8 cellular contexts compared by ENCODE assay signal in genomic region chr10:3248526-3249255, GRCh38.
DNase-seq lines count a peak whose midpoint lies in the region; ATAC-seq, FAIRE-seq and TF ChIP-seq lines count a peak whose summit lies in the region.

No MANE protein-coding gene starts in this region.

- H3K4me2 ChIP-seq in K562 (ENCODE audit: insufficient read depth, low read length) (no peak overlapping the region), HepG2 (ENCODE audit: low read depth, low read length) (no peak overlapping the region)

- TF ChIP-seq EP300 in K562 (IDR thresholded peaks at IDR 0.05; ENCODE audit: low read length) (no peak), HepG2 (IDR thresholded peaks at IDR 0.05; ENCODE audit: low read depth in 2 of 2, low read length in 2 of 2) (no peak), HepG2 (CRISPR knock-in tag; IDR thresholded peaks at IDR 0.05; ENCODE audit: borderline replicate concordance) (no peak)

- H3K9me3 ChIP-seq in K562 (replicated peaks; ENCODE audit: control insufficient read depth, insufficient read depth, low read depth, low read length) = no peaks in the 10 kb centered on the region
- H3K9me3 ChIP-seq in tibial artery = no peaks in the 10 kb centered on the region
- H3K9me3 ChIP-seq in HepG2 (ENCODE audit: low read length) = no peaks in the 10 kb centered on the region

- H2AFZ ChIP-seq in K562 (ENCODE audit: low read depth, low read length) = no peak overlapping the region
- no peak overlapping the region for H2AFZ ChIP-seq in HepG2 (ENCODE audit: low read length)

- H3K27ac ChIP-seq in K562 (ENCODE audit: extremely low read depth, low read depth, low read length) = no peak overlapping the region
- peak overlapping the region; percentile 78 to 79 for H3K27ac ChIP-seq in tibial artery
- H3K27ac ChIP-seq in HepG2 (ENCODE audit: extremely low read length, insufficient read depth, low read length) = no peak overlapping the region

- H3K27me3 ChIP-seq in K562 (ENCODE audit: control insufficient read depth in 2 of 2, insufficient read depth in 2 of 2, low read length in 2 of 2) = peaks cover 37 to 40% of the 10 kb centered on the region in 2 experiments; a peak in 4 of 5 replicates
- no peaks in the 10 kb centered on the region for H3K27me3 ChIP-seq in tibial artery
- H3K27me3 ChIP-seq in HepG2 (ENCODE audit: control insufficient read depth in 1 of 2, insufficient read depth in 2 of 2, low read length in 2 of 2) = peaks cover 0 to 54% of the 10 kb centered on the region in 2 experiments; a peak in 4 of 5 replicates

- no peaks in the 10 kb centered on the region for H4K20me1 ChIP-seq in K562 (replicated peaks; ENCODE audit: control insufficient read depth, insufficient read depth, low read length)
- no peaks in the 10 kb centered on the region for H4K20me1 ChIP-seq in HepG2 (ENCODE audit: insufficient read depth, low read length)

- no peaks in the 10 kb centered on the region for H3K36me3 ChIP-seq in K562 (ENCODE audit: control insufficient read depth, insufficient read depth, low read length)
- H3K36me3 ChIP-seq in tibial artery = no peaks in the 10 kb centered on the region
- H3K36me3 ChIP-seq in HepG2 (replicated peaks in 1 of 2; ENCODE audit: control insufficient read depth in 1 of 2, insufficient read depth in 2 of 2, low read length in 2 of 2) = no peaks in the 10 kb centered on the region

- H3K4me1 ChIP-seq in K562 (replicated peaks in 1 of 2; ENCODE audit: control insufficient read depth in 2 of 2, insufficient read depth in 2 of 2, low read length in 2 of 2) = no peaks in the 10 kb centered on the region
- peaks cover 0 to 24% (median 7%) of the 10 kb centered on the region in 4 donors for H3K4me1 ChIP-seq in tibial artery
- H3K4me1 ChIP-seq in HepG2 (ENCODE audit: insufficient read depth, low read length) = no peaks in the 10 kb centered on the region

- 3% methylated on average over 5 of the region's 6 CpGs for WGBS in K562 (ENCODE audit: insufficient coverage, low coverage, missing lambda C conversion rate)
- 2% methylated on average over 6 of the region's 6 CpGs for WGBS in HepG2 (ENCODE audit: low lambda C conversion rate)

- POLR2A ChIA-PET in K562 (lab: Yijun Ruan, JAX) = no interaction called here
- POLR2A ChIA-PET in HepG2 (lab: Yijun Ruan, JAX) = no interaction called here

- TF ChIP-seq RAD21 in K562 (CRISPR knock-in tag; conservative IDR thresholded peaks at IDR 0.05 in 1 of 2, IDR thresholded peaks at IDR 0.05 in 1 of 2) (no peak), HepG2 (CRISPR knock-in tag; IDR thresholded peaks at IDR 0.05) (no peak)

- TF ChIP-seq CTCF in K562 (IDR thresholded peaks at IDR 0.05 in 2 of 3, conservative IDR thresholded peaks at IDR 0.05 in 1 of 3; ENCODE audit: insufficient read depth in 2 of 3, low read depth in 1 of 3, low read length in 3 of 3) = no peak
- no peak for TF ChIP-seq CTCF in tibial artery (IDR thresholded peaks at IDR 0.05)
- no peak for TF ChIP-seq CTCF in HepG2 (CRISPR knock-in tag; IDR thresholded peaks at IDR 0.05)

- FAIRE-seq in K562 (lab: Jason Lieb, UNC) (peak; percentile 64), HepG2 (lab: Jason Lieb, UNC) (no peak)

- H3K79me2 ChIP-seq in K562 (ENCODE audit: control insufficient read depth, insufficient read depth, low read length) (no peaks in the 10 kb centered on the region), HepG2 (ENCODE audit: insufficient read depth, low read length) (no peaks in the 10 kb centered on the region)

- ATAC-seq in K562 (peak; percentile 66), HepG2 (no peak)

- DNase-seq in LHCN-M2 (ENCODE audit: low read depth) (peak; percentile 88), K562 (ENCODE audit: extremely low read depth in 1 of 4, low spot score in 3 of 4) (peak in 2 of 4 experiments; percentile 22 to 24), islet precursor cell (peak; percentile 89), tibial artery (peak in 1 of 2 donors; percentile 40), HepG2 (ENCODE audit: low spot score) (no peak), NCI-H2029 (lab: John Stamatoyannopoulos, UW) (no peak), ureter (ENCODE audit: low spot score) (no peak)
- no peak for DNase-seq in stimulated activated naive CD4-positive, alpha-beta T cell (lab: John Stamatoyannopoulos, UW)

- in situ Hi-C loops in K562 (cut with MboI) = loop anchor here (10.0 kb wide), 1 partner anchor 1416 kb away; no protein-coding TSS in a partner anchor
- in situ Hi-C loops in HepG2 (cut with HindIII; ENCODE audit: extremely low pct_ligation_motif_present, low pct_unique_long_range_greater_than_20kb) = loop anchor here (10.0 to 25.0 kb wide), 2 partner anchors 514 to 1406 kb away; no protein-coding TSS in a partner anchor

- H3K4me3 ChIP-seq in K562 (no peak overlapping the region), tibial artery (peak overlapping the region; percentile 0 to 12), HepG2 (replicated peaks in 1 of 3; ENCODE audit: insufficient read depth in 1 of 3, low read depth in 2 of 3, low read length in 3 of 3) (no peak overlapping the region)

- intact Hi-C loops in K562 (cut with micrococcal nuclease) (no loop called here), tibial artery (cut with DNase I; ENCODE audit: low total_unique reads) (no loop called here), HepG2 (cut with micrococcal nuclease; ENCODE audit: unreplicated experiment) (no loop called here)

- CTCF ChIA-PET in K562 (lab: Yijun Ruan, JAX; ENCODE audit: low intra/inter-chr PET ratio) = interaction anchor here (0.6 kb wide), 1 partner anchor 14 kb away, joined by 4 read pairs; no protein-coding TSS in a partner anchor
- CTCF ChIA-PET in HepG2 (lab: Yijun Ruan, JAX; ENCODE audit: low intra/inter-chr PET ratio, low total read pairs) = no interaction called here

- no TSS peak for BruUV-seq in K562 (replicated peaks; lab: Mats Ljungman, UMichigan)
- BruUV-seq in HepG2 (replicated peaks; lab: Mats Ljungman, UMichigan) = no TSS peak

- H3K9me1 ChIP-seq in K562 (ENCODE audit: control insufficient read depth, insufficient read depth, low read length) = no peaks in the 10 kb centered on the region

- TF ChIP-seq POLR2A in K562 (conservative IDR thresholded peaks at IDR 0.05) (no peak), HepG2 (IDR thresholded peaks at IDR 0.05; ENCODE audit: insufficient read depth in 1 of 2, low read depth in 2 of 2, low read length in 2 of 2) (no peak)

- H3K9ac ChIP-seq in K562 (ENCODE audit: insufficient read depth in 1 of 2, low read depth in 2 of 2, low read length in 2 of 2) = no peak overlapping the region
- H3K9ac ChIP-seq in HepG2 (ENCODE audit: insufficient read depth, low read depth, low read length) = no peak overlapping the region

TF ChIP-seq in K562, 482 proteins besides CTCF, POLR2A, EP300 and RAD21 (continues in another document):
- TF ChIP-seq ATF3 (IDR thresholded peaks at IDR 0.05) (peak; percentile 52), ATF3 (CRISPR knock-in tag; conservative IDR thresholded peaks at IDR 0.05) (no peak), GATAD2A (IDR thresholded peaks at IDR 0.05) (no peak), CBX1 (IDR thresholded peaks at IDR 0.05; ENCODE audit: low read depth) (no peak), CTBP1 (IDR thresholded peaks at IDR 0.05; ENCODE audit: borderline replicate concordance) (0 out of 2 replicates have a peak, but pooled peaks have one; percentile 16), EZH2 (IDR thresholded peaks at IDR 0.05; ENCODE audit: borderline replicate concordance, low read depth, low read length) (no peak), TARDBP (IDR thresholded peaks at IDR 0.05) (no peak)

TF ChIP-seq in HepG2, 621 proteins besides CTCF, POLR2A, EP300 and RAD21 (continues in another document):
- no peak for TF ChIP-seq SKI (IDR thresholded peaks at IDR 0.05; ENCODE audit: partially characterized antibody)
- TF ChIP-seq RARG (CRISPR knock-in tag; IDR thresholded peaks at IDR 0.05; ENCODE audit: low read depth) = no peak
- TF ChIP-seq ZNF629 (CRISPR knock-in tag; conservative IDR thresholded peaks at IDR 0.05) = no peak
- no peak for TF ChIP-seq HOXA3 (CRISPR knock-in tag; IDR thresholded peaks at IDR 0.05)
- TF ChIP-seq ELF4 (CRISPR knock-in tag; IDR thresholded peaks at IDR 0.05; ENCODE audit: borderline replicate concordance) = no peak
- TF ChIP-seq PBX2 (CRISPR knock-in tag; IDR thresholded peaks at IDR 0.05) = no peak
- TF ChIP-seq ZNF724P (CRISPR knock-in tag; IDR thresholded peaks at IDR 0.05; ENCODE audit: borderline replicate concordance) = no peak
- TF ChIP-seq ZNF687 (CRISPR knock-in tag; IDR thresholded peaks at IDR 0.05) = no peak

Comparison
In these comparisons a context has a peak if more than half of its experiments do, and no peak if none do; other contexts are left out.
1. DNase-seq: peak in LHCN-M2 (single experiment) and islet precursor cell (single experiment); none in HepG2 (single experiment), stimulated activated naive CD4-positive, alpha-beta T cell (0 of 6), NCI-H2029 (single experiment) and ureter (single experiment).
2. H3K27ac ChIP-seq: peak in tibial artery (2 of 2); none in K562 (single experiment) and HepG2 (single experiment).
3. H3K4me3 ChIP-seq: peak in tibial artery (2 of 2); none in K562 (single experiment) and HepG2 (0 of 3).